In genomic region chr5:35608881-35609779, GRCh38 we compare ENCODE assay signal across 21 cellular contexts. TPM values are rescaled to one million over a fixed set of nuclear protein-coding genes. Genes with fewer than 3 reads are reported as not detected.
DNase-seq lines count a peak whose midpoint lies in the region; ATAC-seq and TF ChIP-seq lines count a peak whose summit lies in the region.
"Had no signal": no experiment of that assay in that cellular context is flagged by ENCODE, and none has a peak within 500 bp of the region (broad histone marks: within the 10 kb centered on the region; RNA-seq: fewer than 3 reads in every experiment).

No MANE protein-coding gene starts in this region.

- H2AFZ ChIP-seq in GM23248 (no peak overlapping the region), GM23338 (no peak overlapping the region)

- H3K27me3 ChIP-seq in GM23248 (replicated peaks; ENCODE audit: insufficient read depth): no peaks in the 10 kb centered on the region
- no peaks in the 10 kb centered on the region for H3K27me3 ChIP-seq in GM23338 (ENCODE audit: insufficient read depth)
- H3K27me3 ChIP-seq: adrenal gland had no signal

- H3K9me2 ChIP-seq in GM23248 (ENCODE audit: insufficient read depth) (no peaks in the 10 kb centered on the region), GM23338 (ENCODE audit: insufficient read depth) (0 out of 2 replicates have a peak, but pooled peaks cover 9% of the 10 kb centered on the region)

- H3K79me2 ChIP-seq in GM23248 (ENCODE audit: insufficient read depth) (no peaks in the 10 kb centered on the region), GM23338 (replicated peaks; ENCODE audit: insufficient read depth) (no peaks in the 10 kb centered on the region)

- H3K4me2 ChIP-seq in GM23248 (ENCODE audit: unreplicated experiment) (no peak overlapping the region), GM23338 (no peak overlapping the region)

- no peak overlapping the region for H3K4me3 ChIP-seq in GM23248
- H3K4me3 ChIP-seq in GM23338: no peak overlapping the region
- H3K4me3 ChIP-seq: adrenal gland had no signal

- H3F3A ChIP-seq in GM23248 (ENCODE audit: insufficient read depth): no peaks in the 10 kb centered on the region
- no peaks in the 10 kb centered on the region for H3F3A ChIP-seq in GM23338 (replicated peaks; ENCODE audit: low read depth)

- peaks cover 8% of the 10 kb centered on the region for H3K9me3 Mint-ChIP-seq in activated CD4-positive, alpha-beta T cell treated with anti-CD3 and anti-CD28 coated beads for 36 hours (ENCODE audit: low read depth)
- peaks cover 5% of the 10 kb centered on the region; the same call in 2 of the 3 replicates for H3K9me3 Mint-ChIP-seq in GM23338

- no peak overlapping the region for H3K4me3 Mint-ChIP-seq in activated CD4-positive, alpha-beta T cell treated with anti-CD3 and anti-CD28 coated beads for 36 hours
- no peak overlapping the region for H3K4me3 Mint-ChIP-seq in GM23338
- H3K4me3 Mint-ChIP-seq: activated T-cell treated with anti-CD3 and anti-CD28 coated beads, Interleukin-2, amount 50 U/mL, for 4 hours; CD8-positive, alpha-beta T cell; mesothelial cell of epicardium; natural killer cell treated with Interleukin-12 subunit alpha and Interleukin-12 subunit beta and Interleukin-15 and Interleukin-18, amount 100 ng/mL, for 72 hours; T-helper 17 cell had no signal

- intact Hi-C loops in activated CD4-positive, alpha-beta T cell treated with anti-CD3 and anti-CD28 coated beads for 36 hours (cut with DNase I, micrococcal nuclease): no loop called here

- WGBS in GM23248 (ENCODE audit: low coverage in 1 of 2, low lambda C conversion rate in 2 of 2, missing lambda C conversion rate in 2 of 2), 2 experiments: 67 to 74% methylated on average over 5 of the region's 5 CpGs

- no peaks in the 10 kb centered on the region for H3K9me3 ChIP-seq in GM23248 (ENCODE audit: low read depth)
- H3K9me3 ChIP-seq: adrenal gland had no signal

- H3K36me3 ChIP-seq in GM23248 (ENCODE audit: low read depth): no peaks in the 10 kb centered on the region
- H3K36me3 ChIP-seq in GM23338 (ENCODE audit: insufficient read depth): no peaks in the 10 kb centered on the region
- H3K36me3 ChIP-seq: adrenal gland had no signal

- no peak overlapping the region for H3K9ac ChIP-seq in GM23248

- H4K20me1 ChIP-seq in GM23248 (ENCODE audit: insufficient read depth): no peaks in the 10 kb centered on the region
- 0 out of 2 replicates have a peak, but pooled peaks cover 3% of the 10 kb centered on the region for H4K20me1 ChIP-seq in GM23338 (replicated peaks; ENCODE audit: insufficient read depth)

- H3K27ac ChIP-seq in GM23248: no peak overlapping the region
- no peak overlapping the region for H3K27ac ChIP-seq in epithelial cell of prostate
- no peak overlapping the region for H3K27ac ChIP-seq in GM23338 (ENCODE audit: low read depth)
- H3K27ac ChIP-seq: adrenal gland had no signal

- H3K27ac Mint-ChIP-seq in activated CD4-positive, alpha-beta T cell treated with anti-CD3 and anti-CD28 coated beads for 36 hours: no peak overlapping the region
- no peak overlapping the region for H3K27ac Mint-ChIP-seq in GM23338
- H3K27ac Mint-ChIP-seq: CD8-positive, alpha-beta T cell; mesothelial cell of epicardium; natural killer cell treated with Interleukin-12 subunit alpha and Interleukin-12 subunit beta and Interleukin-15 and Interleukin-18, amount 100 ng/mL, for 72 hours; T-helper 17 cell had no signal

- peaks cover 2% of the 10 kb centered on the region for H3K4me1 Mint-ChIP-seq in activated CD4-positive, alpha-beta T cell treated with anti-CD3 and anti-CD28 coated beads for 36 hours
- H3K4me1 Mint-ChIP-seq in GM23338: no peaks in the 10 kb centered on the region
- H3K4me1 Mint-ChIP-seq: mesothelial cell of epicardium, T-helper 17 cell had no signal

- H3K36me3 Mint-ChIP-seq in activated CD4-positive, alpha-beta T cell treated with anti-CD3 and anti-CD28 coated beads for 36 hours (ENCODE audit: low read depth): no peaks in the 10 kb centered on the region
- H3K36me3 Mint-ChIP-seq in GM23338 (ENCODE audit: low read depth): no peaks in the 10 kb centered on the region
- H3K36me3 Mint-ChIP-seq: CD8-positive, alpha-beta T cell; mesothelial cell of epicardium had no signal

- POLR2A ChIA-PET in activated CD4-positive, alpha-beta T cell treated with anti-CD3 and anti-CD28 coated beads for 36 hours (lab: Charles Lee): no interaction called here

- peaks cover 6% of the 10 kb centered on the region for H3K27me3 Mint-ChIP-seq in activated CD4-positive, alpha-beta T cell treated with anti-CD3 and anti-CD28 coated beads for 36 hours
- H3K27me3 Mint-ChIP-seq in GM23338 (ENCODE audit: insufficient read depth, low read depth, poor library complexity): peaks cover 1% of the 10 kb centered on the region
- H3K27me3 Mint-ChIP-seq: T-helper 17 cell had no signal

- no peak for TF ChIP-seq CTCF in GM23338 (conservative IDR thresholded peaks at IDR 0.05; ENCODE audit: low read depth in 2 of 2)

- CTCF ChIA-PET in activated CD4-positive, alpha-beta T cell treated with anti-CD3 and anti-CD28 coated beads for 36 hours (lab: Charles Lee): no interaction called here

- in situ Hi-C loops in GM23248 (cut with MboI): no loop called here

- H3K4me1 ChIP-seq in GM23248 (ENCODE audit: insufficient read depth): no peaks in the 10 kb centered on the region
- H3K4me1 ChIP-seq in GM23338 (ENCODE audit: insufficient read depth): no peaks in the 10 kb centered on the region
- H3K4me1 ChIP-seq: adrenal gland had no signal

- ATAC-seq in activated CD4-positive, alpha-beta T cell treated with anti-CD3 and anti-CD28 coated beads for 36 hours: no peak
- ATAC-seq in HG03439 (IDR thresholded peaks at IDR 0.05; ENCODE audit: unreplicated experiment) (no peak), GM23338 (no peak), HG02840 (IDR thresholded peaks at IDR 0.05; ENCODE audit: low FRiP score, unreplicated experiment) (no peak)
- ATAC-seq: activated T-cell treated with anti-CD3 and anti-CD28 coated beads, Interleukin-2, amount 50 U/mL, for 4 hours; CD8-positive, alpha-beta T cell; left ventricle myocardium superior; natural killer cell treated with Interleukin-12 subunit alpha and Interleukin-12 subunit beta and Interleukin-15 and Interleukin-18, amount 100 ng/mL, for 72 hours; T-helper 17 cell had no signal

- peak; percentile 9 for DNase-seq in GM23248
- DNase-seq in M059J (ENCODE audit: low read depth): peak; percentile 61
- peak; percentile 5 for DNase-seq in epithelial cell of prostate (ENCODE audit: low read depth, low spot score)
- DNase-seq in activated CD4-positive, alpha-beta T cell treated with anti-CD3 and anti-CD28 coated beads for 36 hours: no peak
- DNase-seq in GM23338 (ENCODE audit: low spot score): no peak
- DNase-seq: activated CD4-positive, alpha-beta T cell treated with anti-CD3 and anti-CD28 coated beads for 4 hours; activated T-cell treated with anti-CD3 and anti-CD28 coated beads, Interleukin-2, amount 50 U/mL, for 4 hours; adrenal gland; CD8-positive, alpha-beta T cell; effector CD8-positive, alpha-beta T cell; hippocampal formation; KBM-7; left ventricle myocardium superior; NCI-H524; stimulated activated CD4-positive, alpha-beta T cell treated with anti-CD3 and anti-CD28 coated beads, Interleukin-4, amount 100 ng/mL, for 24 hours; stimulated activated naive CD4-positive, alpha-beta T cell; T-helper 17 cell had no signal

TF ChIP-seq in GM23338, 12 proteins besides CTCF, POLR2A, EP300 and RAD21 (continues in another document):
- TF ChIP-seq JUNB (IDR thresholded peaks at IDR 0.05; ENCODE audit: unreplicated experiment) (no peak), ZNF114 (CRISPR knock-in tag; IDR thresholded peaks at IDR 0.05) (no peak), ZNF331 (CRISPR knock-in tag; IDR thresholded peaks at IDR 0.05; ENCODE audit: low read depth) (no peak)
- TF ChIP-seq, protein P1, sequence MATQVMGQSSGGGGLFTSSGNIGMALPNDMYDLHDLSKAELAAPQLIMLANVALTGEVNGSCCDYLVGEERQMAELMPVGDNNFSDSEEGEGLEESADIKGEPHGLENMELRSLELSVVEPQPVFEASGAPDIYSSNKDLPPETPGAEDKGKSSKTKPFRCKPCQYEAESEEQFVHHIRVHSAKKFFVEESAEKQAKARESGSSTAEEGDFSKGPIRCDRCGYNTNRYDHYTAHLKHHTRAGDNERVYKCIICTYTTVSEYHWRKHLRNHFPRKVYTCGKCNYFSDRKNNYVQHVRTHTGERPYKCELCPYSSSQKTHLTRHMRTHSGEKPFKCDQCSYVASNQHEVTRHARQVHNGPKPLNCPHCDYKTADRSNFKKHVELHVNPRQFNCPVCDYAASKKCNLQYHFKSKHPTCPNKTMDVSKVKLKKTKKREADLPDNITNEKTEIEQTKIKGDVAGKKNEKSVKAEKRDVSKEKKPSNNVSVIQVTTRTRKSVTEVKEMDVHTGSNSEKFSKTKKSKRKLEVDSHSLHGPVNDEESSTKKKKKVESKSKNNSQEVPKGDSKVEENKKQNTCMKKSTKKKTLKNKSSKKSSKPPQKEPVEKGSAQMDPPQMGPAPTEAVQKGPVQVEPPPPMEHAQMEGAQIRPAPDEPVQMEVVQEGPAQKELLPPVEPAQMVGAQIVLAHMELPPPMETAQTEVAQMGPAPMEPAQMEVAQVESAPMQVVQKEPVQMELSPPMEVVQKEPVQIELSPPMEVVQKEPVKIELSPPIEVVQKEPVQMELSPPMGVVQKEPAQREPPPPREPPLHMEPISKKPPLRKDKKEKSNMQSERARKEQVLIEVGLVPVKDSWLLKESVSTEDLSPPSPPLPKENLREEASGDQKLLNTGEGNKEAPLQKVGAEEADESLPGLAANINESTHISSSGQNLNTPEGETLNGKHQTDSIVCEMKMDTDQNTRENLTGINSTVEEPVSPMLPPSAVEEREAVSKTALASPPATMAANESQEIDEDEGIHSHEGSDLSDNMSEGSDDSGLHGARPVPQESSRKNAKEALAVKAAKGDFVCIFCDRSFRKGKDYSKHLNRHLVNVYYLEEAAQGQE (IDR thresholded peaks at IDR 0.05; ENCODE audit: unreplicated experiment): no peak

RNA-seq across cellular contexts. Expression of gene SPEF2, which starts 8.5 kb away (rescaled TPM):
- total RNA-seq in GM23248 (2014; rRNA removed; shearing (Covaris generic)): 3.3 and 5.3 TPM in 2 replicates
- polyA plus RNA-seq in GM23248 (2016; fragmentation: Nextera tagmentation; extraction: Ambion mirVana) (4.6 and 6.7 TPM in 2 replicates), GM23338 (2016; fragmentation: Nextera tagmentation; extraction: Ambion mirVana) (0.21 and 0.28 TPM in 2 replicates)
- total RNA-seq in M059J (2014; rRNA removed; shearing (Covaris generic)): 1.2 and 2.4 TPM in 2 replicates
- total RNA-seq in activated CD4-positive, alpha-beta T cell treated with anti-CD3 and anti-CD28 coated beads for 36 hours: 10 to 100 TPM; 14.1 to 14.6 TPM
- total RNA-seq in GM23338 (2014; rRNA removed; shearing (Covaris generic)): 0.17 and 7.4 TPM in 2 replicates

Comparison
In these comparisons a context has a peak if more than half of its experiments do, and no peak if none do; other contexts are left out.
1. DNase-seq: peak in GM23248 (single experiment), M059J (single experiment) and epithelial cell of prostate (single experiment); none in activated CD4-positive, alpha-beta T cell treated with anti-CD3 and anti-CD28 coated beads for 36 hours (single experiment) and GM23338 (single experiment).